In genomic region chr1:115301438-115302020, GRCh38 we compare ENCODE assay signal across 17 cellular contexts. TPM values are rescaled to one million over a fixed set of nuclear protein-coding genes. Genes with fewer than 3 reads are reported as not detected.
DNase-seq lines count a peak whose midpoint lies in the region; ATAC-seq and TF ChIP-seq lines count a peak whose summit lies in the region.
"Had no signal": no experiment of that assay in that cellular context is flagged by ENCODE, and none has a peak within 500 bp of the region (broad histone marks: within the 10 kb centered on the region; RNA-seq: fewer than 3 reads in every experiment).

No MANE protein-coding gene starts in this region.

- H4K20me1 ChIP-seq in smooth muscle cell (ENCODE audit: low read depth), result no peaks in the 10 kb centered on the region

- H3K27me3 Mint-ChIP-seq in chondrocyte (ENCODE audit: low read depth), result no peaks in the 10 kb centered on the region

- no peak overlapping the region for H3K4me3 Mint-ChIP-seq in chondrocyte (ENCODE audit: unreplicated experiment)

- H3K9me3 ChIP-seq in SJCRH30 (replicated peaks), result no peaks in the 10 kb centered on the region
- no peaks in the 10 kb centered on the region for H3K9me3 ChIP-seq in smooth muscle cell (replicated peaks; ENCODE audit: low read depth)
- H3K9me3 ChIP-seq: BE2C had no signal

- H3K27me3 ChIP-seq in SJCRH30 (no peaks in the 10 kb centered on the region), smooth muscle cell (ENCODE audit: low read depth) (no peaks in the 10 kb centered on the region)
- H3K27me3 ChIP-seq: BE2C had no signal

- peaks cover 29% of the 10 kb centered on the region for H3K4me1 ChIP-seq in SJCRH30
- H3K4me1 ChIP-seq in smooth muscle cell (ENCODE audit: low read depth), result peaks cover 26% of the 10 kb centered on the region
- H3K4me1 ChIP-seq: BE2C had no signal

- H3K4me2 ChIP-seq in smooth muscle cell, result peak overlapping the region; percentile 72

- peaks cover 18% of the 10 kb centered on the region for H3F3A ChIP-seq in smooth muscle cell (ENCODE audit: low read depth)

- ATAC-seq in HG03442 (IDR thresholded peaks at IDR 0.05; ENCODE audit: unreplicated experiment) (no peak), esophagus mucosa (no peak), GM21381 (IDR thresholded peaks at IDR 0.05; ENCODE audit: unreplicated experiment) (no peak)

- H3K4me3 ChIP-seq in SJCRH30 (no peak overlapping the region), smooth muscle cell (no peak overlapping the region)

- H3K27ac ChIP-seq in SJCRH30 (peak overlapping the region; percentile 51), smooth muscle cell (ENCODE audit: low read depth) (peak overlapping the region; percentile 65)

- TF ChIP-seq CTCF in chondrocyte (IDR thresholded peaks at IDR 0.05) (no peak), smooth muscle cell (IDR thresholded peaks at IDR 0.05; ENCODE audit: borderline replicate concordance, insufficient read depth, poor library complexity, severe bottlenecking) (no peak)

- no peak for DNase-seq in SJCRH30
- no peak for DNase-seq in chondrocyte (ENCODE audit: low spot score)
- DNase-seq in inferior parietal cortex (ENCODE audit: extremely low spot score), result peak; percentile 26
- DNase-seq in smooth muscle cell (lab: John Stamatoyannopoulos, UW; ENCODE audit: unreplicated experiment), result no peak
- DNase-seq: activated CD4-positive, alpha-beta T cell treated with anti-CD3 and anti-CD28 coated beads for 1 hour; BE2C; central memory CD4-positive, alpha-beta T cell; effector CD4-positive, alpha-beta T cell; GF-D8; Karpas-422; NCI-H1092 treated with DMSO at 0.1 percent for 48 hours; NCI-H2081 treated with DMSO at 0.1 percent for 48 hours; NCI-H748 treated with DMSO at 0.1 percent for 48 hours; stimulated activated CD4-positive, alpha-beta T cell treated with anti-CD3 and anti-CD28 coated beads, Interleukin-4, amount 100 ng/mL, for 1 hour had no signal

- peaks cover 83% of the 10 kb centered on the region for H3K4me1 Mint-ChIP-seq in chondrocyte (ENCODE audit: low read depth)

- no peaks in the 10 kb centered on the region for H3K79me2 ChIP-seq in smooth muscle cell (ENCODE audit: low read depth)

- H3K36me3 Mint-ChIP-seq in chondrocyte (ENCODE audit: low read depth), result peaks cover 6% of the 10 kb centered on the region

- H3K9me3 Mint-ChIP-seq in chondrocyte (ENCODE audit: low read depth), result no peaks in the 10 kb centered on the region

- no peak overlapping the region for H3K9ac ChIP-seq in smooth muscle cell (ENCODE audit: low read depth)

- WGBS in smooth muscle cell (ENCODE audit: low lambda C conversion rate), result 73% methylated on average over 8 of the region's 8 CpGs

- peak overlapping the region; percentile 67 for H3K27ac Mint-ChIP-seq in chondrocyte (ENCODE audit: unreplicated experiment)

- H2AFZ ChIP-seq in smooth muscle cell (ENCODE audit: low read depth), result no peak overlapping the region

- H3K36me3 ChIP-seq in SJCRH30 (no peaks in the 10 kb centered on the region), smooth muscle cell (ENCODE audit: low read depth) (no peaks in the 10 kb centered on the region)
- H3K36me3 ChIP-seq: BE2C had no signal

RNA-seq across cellular contexts. Expression of gene NGF, which starts 36.5 kb away (rescaled TPM):
- total RNA-seq in SJCRH30 (2014; rRNA removed; shearing (Covaris generic)), result 0.32 TPM in 1 of 2 replicates, not detected in the other
- total RNA-seq in chondrocyte (33.9 to 41.7 TPM (median 41.4 TPM) in 3 replicates), smooth muscle cell (0.18 and 0.22 TPM in 2 replicates), esophagus mucosa (0.52 TPM)
- polyA plus RNA-seq in smooth muscle cell, result 1.8 and 1.9 TPM in 2 replicates

Comparison
In these comparisons a context has a peak if more than half of its experiments do, and no peak if none do; other contexts are left out.
1. RNA of gene NGF, which starts 36.5 kb away (total RNA-seq): 33.9 to 41.7 TPM in chondrocyte; 0.52 TPM in esophagus mucosa (single experiment), 0.32 TPM in SJCRH30 and 0.18 to 0.22 TPM in smooth muscle cell; every median in the first group is over 10 times any median in the second.